ENCODE assay signal across 11 cellular contexts in the genomic region with DNA sequence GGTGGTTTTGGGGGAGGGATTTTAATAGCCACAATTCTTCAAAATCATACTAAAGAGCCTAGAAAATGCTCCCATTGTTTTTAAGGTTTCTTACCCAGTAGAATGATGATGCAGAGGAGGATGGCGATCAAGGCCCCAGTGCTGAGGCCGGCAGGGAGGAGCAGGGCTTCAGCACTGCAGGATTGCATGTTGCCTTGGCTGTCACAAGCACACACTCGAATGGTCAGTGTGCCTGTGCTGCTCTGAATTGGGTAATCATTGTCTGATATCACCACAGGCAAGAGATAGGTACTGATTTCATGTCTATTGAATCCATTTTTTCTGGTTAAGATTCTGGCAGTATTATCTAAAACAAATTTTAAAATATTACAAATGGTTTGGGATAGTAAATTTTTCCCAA.
"Had no signal": no experiment of that assay in that cellular context is flagged by ENCODE, and none has a peak within 500 bp of the region (broad histone marks: within the 10 kb centered on the region; RNA-seq: fewer than 3 reads in every experiment).

No MANE protein-coding gene starts in this region.

- DNase-seq: effector memory CD8-positive, alpha-beta T cell; gastrocnemius medialis; kidney; left cardiac atrium; naive thymus-derived CD8-positive, alpha-beta T cell; posterior cingulate gyrus; small intestine; stimulated activated CD4-positive, alpha-beta T cell treated with anti-CD3 and anti-CD28 coated beads, Interleukin-12 subunit alpha, Interleukin-12 subunit beta, amount 100 ng/mL, for 4 hours; stimulated activated naive CD4-positive, alpha-beta T cell; stomach; substantia nigra had no signal
